In genomic region chr2:202278036-202278760, GRCh38 we compare ENCODE assay signal across 1 cellular context.
TF ChIP-seq lines count a peak whose summit lies in the region.

No MANE protein-coding gene starts in this region.

TF ChIP-seq in HEK293, 187 proteins besides CTCF, POLR2A, EP300 and RAD21 (continued from another document):
- TF ChIP-seq YY1 (tag by site-specific recombination; IDR thresholded peaks at IDR 0.05) = no peak
- TF ChIP-seq SP7 (tag by site-specific recombination; IDR thresholded peaks at IDR 0.05) = 0 out of 2 replicates have a peak, but pooled peaks have one; percentile 15
- TF ChIP-seq ZSCAN23 (tag by site-specific recombination; IDR thresholded peaks at IDR 0.05) = no peak
- peak; percentile 20; the same call in 1 of the 2 replicates for TF ChIP-seq ZNF394 (tag by site-specific recombination; IDR thresholded peaks at IDR 0.05; ENCODE audit: borderline replicate concordance)
- 0 out of 2 replicates have a peak, but pooled peaks have one; percentile 43 for TF ChIP-seq ZBTB17 (tag by site-specific recombination; IDR thresholded peaks at IDR 0.05)
- TF ChIP-seq SP2 (tag by site-specific recombination; IDR thresholded peaks at IDR 0.05) = no peak
- TF ChIP-seq ZNF366 (tag by site-specific recombination; conservative IDR thresholded peaks at IDR 0.05) = peak; percentile 72
- no peak for TF ChIP-seq BCL11B (tag by site-specific recombination; IDR thresholded peaks at IDR 0.05; ENCODE audit: low read depth)
- no peak for TF ChIP-seq KLF7 (tag by site-specific recombination; IDR thresholded peaks at IDR 0.05; ENCODE audit: borderline replicate concordance)
- TF ChIP-seq ZNF175 (tag by site-specific recombination; IDR thresholded peaks at IDR 0.05) = no peak
- no peak for TF ChIP-seq TCF7L2 (IDR thresholded peaks at IDR 0.05; ENCODE audit: borderline replicate concordance, low read depth, low read length)
- no peak for TF ChIP-seq ZNF548 (tag by site-specific recombination; IDR thresholded peaks at IDR 0.05)
- TF ChIP-seq ZNF18 (tag by site-specific recombination; IDR thresholded peaks at IDR 0.05) = no peak
- no peak for TF ChIP-seq KLF17 (tag by site-specific recombination; IDR thresholded peaks at IDR 0.05)
- no peak for TF ChIP-seq ZNF157 (tag by site-specific recombination; IDR thresholded peaks at IDR 0.05)
- TF ChIP-seq PRDM1 (tag by site-specific recombination; IDR thresholded peaks at IDR 0.05) = 0 out of 2 replicates have a peak, but pooled peaks have one; percentile 3
- no peak for TF ChIP-seq ZNF341 (tag by site-specific recombination; IDR thresholded peaks at IDR 0.05; ENCODE audit: low read depth)
- TF ChIP-seq ZFP3 (tag by site-specific recombination; IDR thresholded peaks at IDR 0.05; ENCODE audit: low read depth) = no peak
- TF ChIP-seq ZNF335 (tag by site-specific recombination; conservative IDR thresholded peaks at IDR 0.05) = peak; percentile 33; the same call in 1 of the 2 replicates
- no peak for TF ChIP-seq ZXDB (tag by site-specific recombination; IDR thresholded peaks at IDR 0.05)
- TF ChIP-seq ZNF362 (tag by site-specific recombination; IDR thresholded peaks at IDR 0.05) = 0 out of 2 replicates have a peak, but pooled peaks have one; percentile 51
- no peak for TF ChIP-seq ZNF791 (tag by site-specific recombination; IDR thresholded peaks at IDR 0.05)
- no peak for TF ChIP-seq ZNF692 (tag by site-specific recombination; IDR thresholded peaks at IDR 0.05)
- TF ChIP-seq ZNF26 (tag by site-specific recombination; IDR thresholded peaks at IDR 0.05) = no peak
- 0 out of 2 replicates have a peak, but pooled peaks have one; percentile 29 for TF ChIP-seq ZEB2 (tag by site-specific recombination; IDR thresholded peaks at IDR 0.05)
- TF ChIP-seq OSR2 (tag by site-specific recombination; IDR thresholded peaks at IDR 0.05) = 0 out of 2 replicates have a peak, but pooled peaks have one; percentile 21
- 0 out of 2 replicates have a peak, but pooled peaks have one; percentile 12 for TF ChIP-seq PATZ1 (tag by site-specific recombination; IDR thresholded peaks at IDR 0.05)
- TF ChIP-seq ZNF629 (tag by site-specific recombination; IDR thresholded peaks at IDR 0.05) = peak; percentile 55
- 0 out of 2 replicates have a peak, but pooled peaks have one; percentile 16 for TF ChIP-seq KLF10 (tag by site-specific recombination; IDR thresholded peaks at IDR 0.05)
- no peak for TF ChIP-seq ZNF830 (tag by site-specific recombination; IDR thresholded peaks at IDR 0.05; ENCODE audit: low read depth)
- no peak for TF ChIP-seq ZNF837 (tag by site-specific recombination; IDR thresholded peaks at IDR 0.05)
- TF ChIP-seq ZNF660 (tag by site-specific recombination; IDR thresholded peaks at IDR 0.05) = 0 out of 2 replicates have a peak, but pooled peaks have one; percentile 10
- TF ChIP-seq ZNF133 (tag by site-specific recombination; IDR thresholded peaks at IDR 0.05) = no peak
